30 cellular contexts compared by ENCODE assay signal in genomic region chr9:71162136-71162535, GRCh38. TPM values are rescaled to one million over a fixed set of nuclear protein-coding genes. Genes with fewer than 3 reads are reported as not detected.
"Had no signal": no experiment of that assay in that cellular context is flagged by ENCODE, and none has a peak within 500 bp of the region (broad histone marks: within the 10 kb centered on the region; RNA-seq: fewer than 3 reads in every experiment).

No MANE protein-coding gene starts in this region.

- H3K9me3 ChIP-seq: colonic mucosa, esophagus muscularis mucosa, esophagus squamous epithelium, gastrocnemius medialis, gastroesophageal sphincter, heart left ventricle, heart right ventricle had no signal

- H3K27ac ChIP-seq: colonic mucosa, coronary artery, dorsolateral prefrontal cortex, epithelial cell of prostate, esophagus muscularis mucosa, esophagus squamous epithelium, foreskin keratinocyte, gastrocnemius medialis, gastroesophageal sphincter, heart left ventricle, heart right ventricle had no signal

- H3K36me3 ChIP-seq: colonic mucosa, esophagus muscularis mucosa, esophagus squamous epithelium, gastrocnemius medialis, gastroesophageal sphincter, heart left ventricle, heart right ventricle had no signal

- ATAC-seq: effector memory CD8-positive, alpha-beta T cell; esophagus mucosa; foreskin keratinocyte; gastrocnemius medialis; gastroesophageal sphincter; heart left ventricle; heart right ventricle had no signal

- H3K27me3 ChIP-seq: colonic mucosa, dorsolateral prefrontal cortex, esophagus muscularis mucosa, esophagus squamous epithelium, foreskin keratinocyte, gastrocnemius medialis, gastroesophageal sphincter, heart left ventricle, heart right ventricle had no signal

- H3K9me3 Mint-ChIP-seq: dendritic cell treated with granulocyte-macrophage colony-stimulating factor and Interleukin-4, amounts not matched to agents 40 ng/mL and 50 ng/mL, for 4 days; effector memory CD8-positive, alpha-beta T cell; endodermal cell had no signal

- H3K27ac Mint-ChIP-seq: dendritic cell treated with granulocyte-macrophage colony-stimulating factor and Interleukin-4, amounts not matched to agents 40 ng/mL and 50 ng/mL, for 4 days; effector memory CD8-positive, alpha-beta T cell; endodermal cell had no signal

- DNase-seq: colonic mucosa; cortex of kidney; dermis blood vessel endothelial cell; dorsolateral prefrontal cortex; effector CD4-positive, alpha-beta T cell; effector CD8-positive, alpha-beta T cell; effector memory CD4-positive, alpha-beta T cell; effector memory CD8-positive, alpha-beta T cell; endodermal cell; erythroblast; esophagus squamous epithelium; foreskin fibroblast; foreskin keratinocyte; foreskin melanocyte; gastrocnemius medialis; glutamatergic neuron; head of caudate nucleus; heart left ventricle; heart right ventricle had no signal

- FAIRE-seq: endometrium, endothelial cell of umbilical vein, frontal cortex had no signal

- H3K4me3 Mint-ChIP-seq: dendritic cell treated with granulocyte-macrophage colony-stimulating factor and Interleukin-4, amounts not matched to agents 40 ng/mL and 50 ng/mL, for 4 days; effector memory CD8-positive, alpha-beta T cell; endodermal cell had no signal

- H3K27me3 Mint-ChIP-seq: dendritic cell treated with granulocyte-macrophage colony-stimulating factor and Interleukin-4, amounts not matched to agents 40 ng/mL and 50 ng/mL, for 4 days; effector memory CD8-positive, alpha-beta T cell had no signal

- H3K4me1 ChIP-seq: colonic mucosa, esophagus muscularis mucosa, esophagus squamous epithelium, foreskin keratinocyte, gastrocnemius medialis, gastroesophageal sphincter, heart left ventricle, heart right ventricle had no signal

- H3K4me3 ChIP-seq: colonic mucosa, coronary artery, dorsolateral prefrontal cortex, esophagus muscularis mucosa, esophagus squamous epithelium, gastrocnemius medialis, gastroesophageal sphincter, heart left ventricle, heart right ventricle had no signal

RNA-seq across cellular contexts. Expression of gene TRPM3, which starts 40.7 kb away (rescaled TPM):
- total RNA-seq: epithelial cell of proximal tubule, esophagus mucosa, foreskin keratinocyte, glomerular endothelial cell had no signal
- polyA plus RNA-seq: foreskin keratinocyte had no signal
